12 cellular contexts compared by ENCODE assay signal in the genomic region with DNA sequence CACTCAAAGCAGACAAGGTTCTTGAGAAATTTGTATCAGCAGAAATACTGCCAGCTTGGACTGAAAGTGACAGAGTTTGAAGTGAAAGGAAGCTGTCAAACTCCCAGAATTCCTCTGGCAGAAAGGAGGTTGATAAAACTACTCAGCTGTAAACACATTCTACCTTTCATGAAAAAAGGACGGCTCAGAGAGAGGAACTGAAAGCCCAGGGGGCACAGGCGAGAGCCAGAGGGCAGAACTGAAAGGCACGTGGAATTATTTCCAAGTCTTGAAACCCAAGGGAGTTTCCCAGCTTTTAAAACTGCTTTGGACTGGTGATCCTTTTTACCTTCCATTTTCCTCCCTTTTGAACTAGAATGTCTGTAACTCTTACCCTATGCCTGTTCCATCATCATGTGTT. TPM values are rescaled to one million over a fixed set of nuclear protein-coding genes. Genes with fewer than 3 reads are reported as not detected.
DNase-seq lines count a peak whose midpoint lies in the region; ATAC-seq, FAIRE-seq and TF ChIP-seq lines count a peak whose summit lies in the region.
"Had no signal": no experiment of that assay in that cellular context is flagged by ENCODE, and none has a peak within 500 bp of the region (broad histone marks: within the 10 kb centered on the region; RNA-seq: fewer than 3 reads in every experiment).

No MANE protein-coding gene starts in this region.

- H3K4me1 ChIP-seq in endothelial cell of umbilical vein (ENCODE audit: control insufficient read depth, extremely low read depth, insufficient read depth, low read length) (peaks cover 3% of the 10 kb centered on the region), subcutaneous abdominal adipose tissue (ENCODE audit: control insufficient read depth in 5 of 5, insufficient read depth in 5 of 5, low read length in 5 of 5) (peaks cover 0 to 8% (median 4%) of the 10 kb centered on the region in 5 donors), adrenal gland (replicated peaks in 1 of 2) (no peaks in the 10 kb centered on the region), uterus (no peaks in the 10 kb centered on the region)

- FAIRE-seq in endothelial cell of umbilical vein (lab: Jason Lieb, UNC): no peak

- H3K4me1 Mint-ChIP-seq in activated naive CD4-positive, alpha-beta T cell treated with anti-CD3 and anti-CD28 coated beads, Interleukin-2, amount 10 ng/mL, durations not matched to agents 7 days and 5 days: peaks cover 18% of the 10 kb centered on the region

- 45 to 58% (median 49%) methylated on average over 3 of the region's 3 CpGs for WGBS in adrenal gland, 4 donors

- H3K9me1 ChIP-seq in endothelial cell of umbilical vein (replicated peaks; ENCODE audit: control insufficient read depth, extremely low read depth, insufficient read depth, low read length): no peaks in the 10 kb centered on the region

- H2AFZ ChIP-seq in endothelial cell of umbilical vein (ENCODE audit: low read depth, low read length): peak overlapping the region; percentile 49

- no peaks in the 10 kb centered on the region for H3K36me3 Mint-ChIP-seq in activated naive CD4-positive, alpha-beta T cell treated with anti-CD3 and anti-CD28 coated beads, Interleukin-2, amount 10 ng/mL, durations not matched to agents 7 days and 5 days

- no peaks in the 10 kb centered on the region for H4K20me1 ChIP-seq in endothelial cell of umbilical vein (replicated peaks; ENCODE audit: control insufficient read depth, extremely low read depth, insufficient read depth, low read length)

- H3K36me3 ChIP-seq in endothelial cell of umbilical vein (ENCODE audit: control insufficient read depth in 2 of 2, extremely low read depth in 1 of 2, insufficient read depth in 2 of 2, low read length in 2 of 2) (no peaks in the 10 kb centered on the region), subcutaneous abdominal adipose tissue (ENCODE audit: control insufficient read depth in 5 of 5, insufficient read depth in 5 of 5, low read length in 5 of 5) (no peaks in the 10 kb centered on the region), adrenal gland (replicated peaks in 1 of 2) (no peaks in the 10 kb centered on the region), uterus (no peaks in the 10 kb centered on the region)

- TF ChIP-seq POLR2A in endothelial cell of umbilical vein (IDR thresholded peaks at IDR 0.05; ENCODE audit: low read depth, low read length) (no peak), adrenal gland (IDR thresholded peaks at IDR 0.05) (no peak), uterus (IDR thresholded peaks at IDR 0.05) (no peak)

- intact Hi-C loops in endothelial cell of umbilical vein (cut with micrococcal nuclease): no loop called here
- intact Hi-C loops in adrenal gland (cut with DNase I): no loop called here
- intact Hi-C loops in uterus (cut with DNase I; ENCODE audit: low total_unique reads): no loop called here

- POLR2A ChIA-PET in endothelial cell of umbilical vein (lab: Charles Lee): interaction anchor here (0.7 kb wide), 1 partner anchor 28 kb away, joined by 3 read pairs; no protein-coding TSS in a partner anchor

- no peaks in the 10 kb centered on the region for H3K79me2 ChIP-seq in endothelial cell of umbilical vein (ENCODE audit: control insufficient read depth, insufficient read depth, low read length)

- no peaks in the 10 kb centered on the region for H3K27me3 ChIP-seq in endothelial cell of umbilical vein (ENCODE audit: control insufficient read depth in 2 of 2, insufficient read depth in 2 of 2, low read length in 2 of 2)
- H3K27me3 ChIP-seq in subcutaneous abdominal adipose tissue (ENCODE audit: control insufficient read depth in 5 of 5, insufficient read depth in 4 of 5, low read length in 5 of 5): peaks cover 0 to 8% (median 7%) of the 10 kb centered on the region in 5 donors
- peaks cover 10% of the 10 kb centered on the region for H3K27me3 ChIP-seq in adrenal gland
- H3K27me3 ChIP-seq in uterus: peaks cover 0 to 6% of the 10 kb centered on the region in 2 donors

- no peak for TF ChIP-seq CTCF in endothelial cell of umbilical vein (IDR thresholded peaks at IDR 0.05; ENCODE audit: extremely low read depth in 1 of 2, insufficient read depth in 1 of 2, low read depth in 1 of 2, low read length in 2 of 2)
- no peak for TF ChIP-seq CTCF in adrenal gland (IDR thresholded peaks at IDR 0.05)
- no peak for TF ChIP-seq CTCF in uterus (IDR thresholded peaks at IDR 0.05)

- H3K27ac Mint-ChIP-seq in activated naive CD4-positive, alpha-beta T cell treated with anti-CD3 and anti-CD28 coated beads, Interleukin-2, amount 10 ng/mL, durations not matched to agents 7 days and 5 days: peak overlapping the region; percentile 70

- CTCF ChIA-PET in activated naive CD4-positive, alpha-beta T cell treated with anti-CD3 and anti-CD28 coated beads, Interleukin-2, amount 10 ng/mL, durations not matched to agents 7 days and 5 days (lab: Charles Lee): no interaction called here
- CTCF ChIA-PET in endothelial cell of umbilical vein (lab: Charles Lee): interaction anchor here (1.9 to 2.0 kb wide), 2 partner anchors 14 to 44 kb away, joined by 5 to 6 read pairs; a partner anchor contains a TSS

- H3K9ac ChIP-seq in endothelial cell of umbilical vein (replicated peaks; ENCODE audit: extremely low read depth, insufficient read depth, low read length) (no peak overlapping the region), subcutaneous abdominal adipose tissue (ENCODE audit: low read length in 5 of 5) (peak overlapping the region in 2 of 5 donors; percentile 2 to 34)

- H3K27ac ChIP-seq in endothelial cell of umbilical vein (ENCODE audit: insufficient read depth, low read depth, low read length): no peak overlapping the region
- peak overlapping the region; percentile 5 for H3K27ac ChIP-seq in subcutaneous abdominal adipose tissue (ENCODE audit: low read depth, low read length)
- peak overlapping the region in 1 of 5 donors; percentile 15 for H3K27ac ChIP-seq in adrenal gland
- peak overlapping the region in 1 of 2 donors; percentile 50 for H3K27ac ChIP-seq in uterus

- no peaks in the 10 kb centered on the region for H3K27me3 Mint-ChIP-seq in activated naive CD4-positive, alpha-beta T cell treated with anti-CD3 and anti-CD28 coated beads, Interleukin-2, amount 10 ng/mL, durations not matched to agents 7 days and 5 days

- H3K9me3 ChIP-seq in endothelial cell of umbilical vein (replicated peaks; ENCODE audit: control insufficient read depth, insufficient read depth, low read length) (no peaks in the 10 kb centered on the region), subcutaneous abdominal adipose tissue (ENCODE audit: control insufficient read depth in 5 of 5, low read length in 5 of 5) (peaks cover 0 to 11% (median 5%) of the 10 kb centered on the region in 5 donors), adrenal gland (replicated peaks in 1 of 3) (no peaks in the 10 kb centered on the region), uterus (no peaks in the 10 kb centered on the region)

- ATAC-seq in HG03378 (IDR thresholded peaks at IDR 0.05; ENCODE audit: unreplicated experiment): peak; percentile 75
- ATAC-seq: left colon, Right ventricle myocardium inferior had no signal

- H3K9me3 Mint-ChIP-seq in activated naive CD4-positive, alpha-beta T cell treated with anti-CD3 and anti-CD28 coated beads, Interleukin-2, amount 10 ng/mL, durations not matched to agents 7 days and 5 days: peaks cover 2% of the 10 kb centered on the region

- no peak overlapping the region for H3K4me2 ChIP-seq in endothelial cell of umbilical vein (ENCODE audit: insufficient read depth, low read length)

- no peak for DNase-seq in activated naive CD4-positive, alpha-beta T cell treated with anti-CD3 and anti-CD28 coated beads, Interleukin-2, amount 10 ng/mL, durations not matched to agents 7 days and 5 days
- DNase-seq in activated naive CD4-positive, alpha-beta T cell treated with Interleukin-2 at 50 U/mL for 16 hours: no peak
- DNase-seq in endothelial cell of umbilical vein (ENCODE audit: low read depth, low spot score): peak; percentile 1
- no peak for DNase-seq in GM03348 (ENCODE audit: low spot score)
- no peak for DNase-seq in adrenal gland
- no peak for DNase-seq in uterus
- DNase-seq: left colon; NCI-H1105 treated with DMSO at 0.1 percent for 48 hours; stimulated activated CD4-positive, alpha-beta T cell treated with anti-CD3 and anti-CD28 coated beads, Interleukin-12 subunit alpha, Interleukin-12 subunit beta, amount 100 ng/mL, for 4 hours had no signal

- H3K4me3 ChIP-seq in endothelial cell of umbilical vein (replicated peaks in 1 of 3; ENCODE audit: insufficient read depth in 1 of 3, low read depth in 1 of 3, low read length in 3 of 3) (no peak overlapping the region), subcutaneous abdominal adipose tissue (ENCODE audit: low read depth in 1 of 5, low read length in 5 of 5) (peak overlapping the region in 2 of 5 donors; percentile 2 to 36), adrenal gland (no peak overlapping the region), uterus (no peak overlapping the region)

- dilution Hi-C loops in endothelial cell of umbilical vein (cut with MboI; ENCODE audit: extremely low pct_ligation_motif_present, low sequenced_read_pairs): no loop called here

- H3K4me3 Mint-ChIP-seq in activated naive CD4-positive, alpha-beta T cell treated with anti-CD3 and anti-CD28 coated beads, Interleukin-2, amount 10 ng/mL, durations not matched to agents 7 days and 5 days: no peak overlapping the region

- no TSS peak for BruUV-seq in endothelial cell of umbilical vein (replicated peaks; lab: Mats Ljungman, UMichigan)

TF ChIP-seq in endothelial cell of umbilical vein, 7 proteins besides CTCF, POLR2A, EP300 and RAD21 (continues in another document):
- TF ChIP-seq POLR2AphosphoS5 (IDR thresholded peaks at IDR 0.05; ENCODE audit: insufficient read depth, low read depth, low read length) (no peak), FOS (IDR thresholded peaks at IDR 0.05; ENCODE audit: borderline replicate concordance, insufficient read depth, low read length) (no peak), MYC (IDR thresholded peaks at IDR 0.05; ENCODE audit: low read depth, low read length) (no peak)
- TF ChIP-seq, protein P1, sequence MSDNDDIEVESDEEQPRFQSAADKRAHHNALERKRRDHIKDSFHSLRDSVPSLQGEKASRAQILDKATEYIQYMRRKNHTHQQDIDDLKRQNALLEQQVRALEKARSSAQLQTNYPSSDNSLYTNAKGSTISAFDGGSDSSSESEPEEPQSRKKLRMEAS (IDR thresholded peaks at IDR 0.05; ENCODE audit: insufficient read depth, insufficient read length): no peak

RNA-seq across cellular contexts. Expression of a gene that starts 14.5 kb away (rescaled TPM):
- total RNA-seq in endothelial cell of umbilical vein (55.8 and 56.4 TPM in 2 replicates), adrenal gland (10 to 100 TPM; 14.6 to 56.3 (median 32.6) TPM), uterus (100 to 1,000 TPM in 1 of 4 donors, 10 to 100 TPM in 3; 12.6 to 125 (median 46.8) TPM)
- polyA plus RNA-seq in endothelial cell of umbilical vein (21.2 and 25.6 TPM in 2 replicates), adrenal gland (10 to 100 TPM; 10.4 to 27.1 (median 12.0) TPM)
- polyA plus RNA-seq in endothelial cell of umbilical vein (2011; cell fraction: cytosol; rRNA removed): 22.8 and 24.2 TPM in 2 replicates
- 62.3 and 79.1 TPM in 2 replicates for polyA plus RNA-seq in endothelial cell of umbilical vein (2011; cell fraction: nucleus; rRNA removed)
- 37.0 and 42.2 TPM in 2 replicates for polyA plus RNA-seq in endothelial cell of umbilical vein (2012)
- polyA minus RNA-seq in endothelial cell of umbilical vein: 73.3 and 80.1 TPM in 2 replicates
- polyA minus RNA-seq in endothelial cell of umbilical vein (2011; cell fraction: cytosol; rRNA and poly(A)+ RNA removed): 24.3 TPM
- polyA minus RNA-seq in endothelial cell of umbilical vein (2011; cell fraction: nucleus; rRNA and poly(A)+ RNA removed): 84.5 and 135 TPM in 2 replicates
